In genomic region chr14:65585216-65585615, GRCh38 we compare ENCODE assay signal across 30 cellular contexts.
"Had no signal": no experiment of that assay in that cellular context is flagged by ENCODE, and none has a peak within 500 bp of the region (broad histone marks: within the 10 kb centered on the region; RNA-seq: fewer than 3 reads in every experiment).

No MANE protein-coding gene starts in this region.

- H3K27me3 Mint-ChIP-seq: activated T-helper 17 cell treated with anti-CD3 and anti-CD28 coated beads, Interleukin-2, amount 50 U/mL, for 72 hours; dendritic cell treated with granulocyte-macrophage colony-stimulating factor and Interleukin-4, amounts not matched to agents 40 ng/mL and 50 ng/mL, for 4 days; naive B cell; stimulated activated naive CD8-positive, alpha-beta T cell treated with anti-CD3 and anti-CD28 coated beads, Interleukin-15, amount 100 ng/mL, for 72 hours had no signal

- H3K4me1 Mint-ChIP-seq: endodermal cell, nephron progenitor cell had no signal

- DNase-seq: activated CD4-positive, alpha-beta T cell treated with anti-CD3 and anti-CD28 coated beads for 48 hours; activated CD4-positive, alpha-beta T cell treated with anti-CD3 and anti-CD28 coated beads, Interleukin-2, amount 50 U/mL, for 48 hours; activated gamma-delta T cell treated with Interleukin-2 at 50 U/mL for 16 hours; activated naive CD4-positive, alpha-beta T cell treated with anti-CD3 and anti-CD28 coated beads, Interleukin-2, amount 50 U/mL, for 16 hours; activated T-cell treated with anti-CD3 and anti-CD28 coated beads, Interleukin-2, amount 50 U/mL, for 4 hours; central memory CD4-positive, alpha-beta T cell; endodermal cell; esophagus squamous epithelium; gastrocnemius medialis; glutamatergic neuron; left ventricle myocardium superior; naive B cell; nephron progenitor cell; pancreas; retina; sigmoid colon; small intestine; stimulated activated CD4-positive, alpha-beta T cell treated with anti-CD3 and anti-CD28 coated beads, Interleukin-4, amount 100 ng/mL, for 24 hours; stimulated activated naive CD8-positive, alpha-beta T cell treated with anti-CD3 and anti-CD28 coated beads, Interleukin-15, amount 100 ng/mL, for 72 hours; substantia nigra; upper lobe of right lung; WERI-Rb-1 had no signal

- H3K9me3 ChIP-seq: breast epithelium, esophagus squamous epithelium, gastrocnemius medialis, neutrophil, pancreas, prostate gland, sigmoid colon, upper lobe of right lung had no signal

- H3K9me3 Mint-ChIP-seq: activated T-cell treated with anti-CD3 and anti-CD28 coated beads, Interleukin-2, amount 50 U/mL, for 4 hours; activated T-helper 17 cell treated with anti-CD3 and anti-CD28 coated beads, Interleukin-2, amount 50 U/mL, for 72 hours; dendritic cell treated with granulocyte-macrophage colony-stimulating factor and Interleukin-4, amounts not matched to agents 40 ng/mL and 50 ng/mL, for 4 days; endodermal cell; naive B cell; nephron progenitor cell; stimulated activated effector memory CD8-positive, alpha-beta T cell treated with anti-CD3 and anti-CD28 coated beads, Interleukin-12 subunit alpha, Interleukin-12 subunit beta, amount 100 ng/mL, for 72 hours had no signal

- ATAC-seq: activated CD4-positive, CD25-positive, alpha-beta regulatory T cell treated with anti-CD3 and anti-CD28 coated beads, Interleukin-2, amount 50 U/mL, for 24 hours; activated T-cell treated with anti-CD3 and anti-CD28 coated beads, Interleukin-2, amount 50 U/mL, for 4 hours; activated T-helper 17 cell treated with anti-CD3 and anti-CD28 coated beads, Interleukin-2, amount 50 U/mL, for 72 hours; gastrocnemius medialis; left ventricle myocardium superior; pancreas; stimulated activated effector memory CD8-positive, alpha-beta T cell treated with anti-CD3 and anti-CD28 coated beads, Interleukin-12 subunit alpha, Interleukin-12 subunit beta, amount 100 ng/mL, for 72 hours; stimulated activated naive CD8-positive, alpha-beta T cell treated with anti-CD3 and anti-CD28 coated beads, Interleukin-15, amount 100 ng/mL, for 72 hours; upper lobe of right lung had no signal

- H3K4me1 ChIP-seq: breast epithelium, esophagus squamous epithelium, prostate gland, upper lobe of right lung had no signal

- H3K4me3 ChIP-seq: breast epithelium, esophagus squamous epithelium, gastrocnemius medialis, pancreas, prostate gland, sigmoid colon, upper lobe of right lung had no signal

- H3K36me3 ChIP-seq: breast epithelium, esophagus squamous epithelium, gastrocnemius medialis, neutrophil, pancreas, prostate gland, sigmoid colon, upper lobe of right lung, WERI-Rb-1 had no signal

- H3K27ac Mint-ChIP-seq: activated T-helper 17 cell treated with anti-CD3 and anti-CD28 coated beads, Interleukin-2, amount 50 U/mL, for 72 hours; dendritic cell treated with granulocyte-macrophage colony-stimulating factor and Interleukin-4, amounts not matched to agents 40 ng/mL and 50 ng/mL, for 4 days; endodermal cell; nephron progenitor cell; stimulated activated effector memory CD8-positive, alpha-beta T cell treated with anti-CD3 and anti-CD28 coated beads, Interleukin-12 subunit alpha, Interleukin-12 subunit beta, amount 100 ng/mL, for 72 hours had no signal

- H3K27me3 ChIP-seq: breast epithelium, esophagus squamous epithelium, gastrocnemius medialis, neutrophil, pancreas, sigmoid colon, upper lobe of right lung had no signal

- H3K4me3 Mint-ChIP-seq: activated T-cell treated with anti-CD3 and anti-CD28 coated beads, Interleukin-2, amount 50 U/mL, for 4 hours; activated T-helper 17 cell treated with anti-CD3 and anti-CD28 coated beads, Interleukin-2, amount 50 U/mL, for 72 hours; dendritic cell treated with granulocyte-macrophage colony-stimulating factor and Interleukin-4, amounts not matched to agents 40 ng/mL and 50 ng/mL, for 4 days; endodermal cell; naive B cell; nephron progenitor cell; stimulated activated effector memory CD8-positive, alpha-beta T cell treated with anti-CD3 and anti-CD28 coated beads, Interleukin-12 subunit alpha, Interleukin-12 subunit beta, amount 100 ng/mL, for 72 hours; stimulated activated naive CD8-positive, alpha-beta T cell treated with anti-CD3 and anti-CD28 coated beads, Interleukin-15, amount 100 ng/mL, for 72 hours had no signal

- H3K27ac ChIP-seq: breast epithelium, epithelial cell of prostate, esophagus squamous epithelium, gastrocnemius medialis, neutrophil, pancreas, prostate gland, sigmoid colon, upper lobe of right lung, WERI-Rb-1 had no signal

- H3K36me3 Mint-ChIP-seq: naive B cell; stimulated activated effector memory CD8-positive, alpha-beta T cell treated with anti-CD3 and anti-CD28 coated beads, Interleukin-12 subunit alpha, Interleukin-12 subunit beta, amount 100 ng/mL, for 72 hours had no signal
